Comparison of ENCODE assay signal across 13 cellular contexts in genomic region chr1:28313710-28314510, GRCh38. TPM values are rescaled to one million over a fixed set of nuclear protein-coding genes. Genes with fewer than 3 reads are reported as not detected.
DNase-seq lines count a peak whose midpoint lies in the region; ATAC-seq and TF ChIP-seq lines count a peak whose summit lies in the region.
"Had no signal": no experiment of that assay in that cellular context is flagged by ENCODE, and none has a peak within 500 bp of the region (broad histone marks: within the 10 kb centered on the region; RNA-seq: fewer than 3 reads in every experiment).

No MANE protein-coding gene starts in this region.

- no peaks in the 10 kb centered on the region for H3K27me3 ChIP-seq in mesenchymal stem cell (ENCODE audit: control insufficient read depth in 1 of 2, insufficient read depth in 1 of 2, low read length in 2 of 2)
- H3K27me3 ChIP-seq: cardiac muscle cell had no signal

- H3K4me1 ChIP-seq in mesenchymal stem cell (ENCODE audit: control insufficient read depth, insufficient read depth, low read depth, low read length), result peaks cover 10% of the 10 kb centered on the region

- H3K4me3 ChIP-seq in coronary artery (no peak overlapping the region), mesenchymal stem cell (ENCODE audit: insufficient read depth in 1 of 2, low read depth in 1 of 2, low read length in 2 of 2) (no peak overlapping the region)
- H3K4me3 ChIP-seq: cardiac muscle cell had no signal

- peak overlapping the region in 1 of 2 experiments; percentile 11 for H3K14ac ChIP-seq in mesenchymal stem cell (ENCODE audit: low read length in 2 of 2)

- no peaks in the 10 kb centered on the region for H3K36me3 ChIP-seq in mesenchymal stem cell (ENCODE audit: control insufficient read depth in 1 of 2, insufficient read depth in 2 of 2, low read depth in 1 of 2, low read length in 2 of 2)
- H3K36me3 ChIP-seq: cardiac muscle cell had no signal

- TF ChIP-seq CTCF in coronary artery (IDR thresholded peaks at IDR 0.05), result no peak

- DNase-seq in AG20443 (ENCODE audit: low spot score) (peak; percentile 63), LoVo (ENCODE audit: low spot score) (peak; percentile 37), coronary artery (ENCODE audit: low spot score) (peak; percentile 76), mesenchymal stem cell (peak; percentile 73), midbrain (lab: John Stamatoyannopoulos, UW) (no peak), MV-4-11 (lab: John Stamatoyannopoulos, UW) (no peak), C1 segment of cervical spinal cord (lab: John Stamatoyannopoulos, UW) (no peak)
- DNase-seq: activated CD4-positive, alpha-beta T cell treated with anti-CD3 and anti-CD28 coated beads for 4 hours; COR-L47; NCI-H446 treated with DMSO at 0.1 percent for 48 hours; stimulated activated CD4-positive, alpha-beta T cell treated with anti-CD3 and anti-CD28 coated beads, Interleukin-4, amount 100 ng/mL, for 1 hour had no signal

- no peak overlapping the region for H2BK5ac ChIP-seq in mesenchymal stem cell (ENCODE audit: low read depth, low read length, poor library complexity, severe bottlenecking)

- ATAC-seq in GM21447 (IDR thresholded peaks at IDR 0.05; ENCODE audit: unreplicated experiment), result no peak

- no peak overlapping the region for H4K91ac ChIP-seq in mesenchymal stem cell (ENCODE audit: low read length)

- H3K4me2 ChIP-seq in mesenchymal stem cell (ENCODE audit: low read length, poor library complexity, severe bottlenecking), result no peak overlapping the region

- H3K27ac ChIP-seq in coronary artery (no peak overlapping the region), mesenchymal stem cell (ENCODE audit: low read length, poor library complexity, severe bottlenecking) (no peak overlapping the region)
- H3K27ac ChIP-seq: cardiac muscle cell had no signal

- H3K18ac ChIP-seq in mesenchymal stem cell (ENCODE audit: low read depth in 1 of 2, low read length in 2 of 2), result no peak overlapping the region

- no peaks in the 10 kb centered on the region for H3K79me1 ChIP-seq in mesenchymal stem cell (replicated peaks; ENCODE audit: low read length, poor library complexity, severe bottlenecking)

- no peak overlapping the region for H2BK12ac ChIP-seq in mesenchymal stem cell (ENCODE audit: low read length in 2 of 2)

- H3K9me3 ChIP-seq in mesenchymal stem cell (ENCODE audit: control insufficient read depth, low read length), result no peaks in the 10 kb centered on the region

- H2BK120ac ChIP-seq in mesenchymal stem cell (ENCODE audit: low read depth, low read length), result no peak overlapping the region

- WGBS in mesenchymal stem cell, result 78% methylated on average over 6 of the region's 6 CpGs

- H2AK5ac ChIP-seq in mesenchymal stem cell (ENCODE audit: low read length, severe bottlenecking), result no peak overlapping the region

- H3K23ac ChIP-seq in mesenchymal stem cell (ENCODE audit: low read length in 2 of 2), result no peak overlapping the region

- H2BK15ac ChIP-seq in mesenchymal stem cell (ENCODE audit: low read depth, poor library complexity, severe bottlenecking), result no peak overlapping the region

- no peak overlapping the region for H2AFZ ChIP-seq in mesenchymal stem cell (ENCODE audit: low read depth, low read length)

- H3K9ac ChIP-seq in mesenchymal stem cell (ENCODE audit: low read length), result no peak overlapping the region

- H4K8ac ChIP-seq in mesenchymal stem cell (ENCODE audit: low read length), result no peak overlapping the region

- H3K4ac ChIP-seq in mesenchymal stem cell (ENCODE audit: low read depth in 1 of 2, low read length in 2 of 2), result no peak overlapping the region

RNA-seq across cellular contexts. Expression of gene MED18, which starts 14.9 kb away (rescaled TPM):
- 7.1 TPM for polyA plus RNA-seq in mesenchymal stem cell (2013, experiment 1 of 2)
- 6.7 TPM for polyA plus RNA-seq in mesenchymal stem cell (2013, experiment 2 of 2)

RNA-seq across cellular contexts. Expression of gene SESN2, which starts 54.6 kb away (rescaled TPM):
- 29.9 TPM for polyA plus RNA-seq in mesenchymal stem cell (2013, experiment 1 of 2)
- polyA plus RNA-seq in mesenchymal stem cell (2013, experiment 2 of 2), result 29.1 TPM

RNA-seq across cellular contexts. Expression of gene PHACTR4, which starts 55.6 kb away (rescaled TPM):
- 21.5 TPM for polyA plus RNA-seq in mesenchymal stem cell (2013, experiment 1 of 2)
- polyA plus RNA-seq in mesenchymal stem cell (2013, experiment 2 of 2), result 20.8 TPM

Comparison
In these comparisons a context has a peak if more than half of its experiments do, and no peak if none do; other contexts are left out.
1. DNase-seq: peak in AG20443 (single experiment), LoVo (single experiment), coronary artery (single experiment) and mesenchymal stem cell (single experiment); none in midbrain (single experiment), MV-4-11 (single experiment) and C1 segment of cervical spinal cord (0 of 14).